21 cellular contexts compared by ENCODE assay signal in genomic region chr12:122503783-122504590, GRCh38. TPM values are rescaled to one million over a fixed set of nuclear protein-coding genes. Genes with fewer than 3 reads are reported as not detected.
A peak's percentile ranks its signal among the peaks of the same experiment; 100 is the strongest.
DNase-seq lines count a peak whose midpoint lies in the region; ATAC-seq, FAIRE-seq and TF ChIP-seq lines count a peak whose summit lies in the region.
"Had no signal": no experiment of that assay in that cellular context is flagged by ENCODE, and none has a peak within 500 bp of the region (broad histone marks: within the 10 kb centered on the region; RNA-seq: fewer than 3 reads in every experiment).

No MANE protein-coding gene starts in this region.

- FAIRE-seq in G401.6 (lab: Jason Lieb, UNC): peak; percentile 28
- FAIRE-seq: TTC549 had no signal

- POLR2A ChIA-PET in WTC11 (lab: Charles Lee): interaction anchor here (1.3 kb wide), 1 partner anchor 23 kb away, joined by 3 read pairs; the partner anchor contains the start of genes KNTC1 and RSRC2

- ATAC-seq in WTC11: no peak
- ATAC-seq in naive B cell (ENCODE audit: low read depth in 2 of 2): no peak
- no peak for ATAC-seq in HG03025 (IDR thresholded peaks at IDR 0.05; ENCODE audit: low FRiP score, unreplicated experiment)
- ATAC-seq: psoas muscle had no signal

- no peak for DNase-seq in T-helper 2 cell treated with Interferon-gamma antibody and Interleukin-4, amounts not matched to agents 5 μg/mL and 100 μg/mL, for 36 hours (ENCODE audit: low spot score)
- DNase-seq in T-helper 2 cell: no peak
- DNase-seq in WTC11 (ENCODE audit: low spot score): no peak
- no peak for DNase-seq in naive B cell
- no peak for DNase-seq in effector CD4-positive, alpha-beta T cell
- no peak for DNase-seq in immature natural killer cell
- DNase-seq: activated CD4-positive, alpha-beta T cell treated with anti-CD3 and anti-CD28 coated beads, Interleukin-2, amount 50 U/mL, for 48 hours; central memory CD4-positive, alpha-beta T cell; DMS 273 treated with DMSO at 0.1 percent for 48 hours; esophagus squamous epithelium; GF-D8; NCI-H2171 treated with DMSO at 0.1 percent for 48 hours; NCI-H774; Peyer's patch; psoas muscle; SK-N-SH; stimulated activated CD4-positive, alpha-beta T cell treated with anti-CD3 and anti-CD28 coated beads, Interleukin-2, amount 100 ng/mL, for 48 hours had no signal

- CTCF ChIA-PET in WTC11 (lab: Charles Lee): no interaction called here

- H3K9me3 Mint-ChIP-seq in T-helper 2 cell treated with Interferon-gamma antibody and Interleukin-4, amounts not matched to agents 5 μg/mL and 100 μg/mL, for 36 hours: no peaks in the 10 kb centered on the region
- no peaks in the 10 kb centered on the region for H3K9me3 Mint-ChIP-seq in WTC11
- no peaks in the 10 kb centered on the region for H3K9me3 Mint-ChIP-seq in naive B cell
- no peaks in the 10 kb centered on the region for H3K9me3 Mint-ChIP-seq in immature natural killer cell
- H3K9me3 Mint-ChIP-seq: type B pancreatic cell had no signal

- no peak for TF ChIP-seq CTCF in WTC11 (IDR thresholded peaks at IDR 0.05)

- H3K4me3 Mint-ChIP-seq in T-helper 2 cell treated with Interferon-gamma antibody and Interleukin-4, amounts not matched to agents 5 μg/mL and 100 μg/mL, for 36 hours: no peak overlapping the region
- H3K4me3 Mint-ChIP-seq in WTC11 (no peak overlapping the region), naive B cell (peak overlapping the region in 2 of 8 donors; percentile 34 to 48), immature natural killer cell (no peak overlapping the region)
- H3K4me3 Mint-ChIP-seq: type B pancreatic cell had no signal

- H3K27ac Mint-ChIP-seq in T-helper 2 cell treated with Interferon-gamma antibody and Interleukin-4, amounts not matched to agents 5 μg/mL and 100 μg/mL, for 36 hours: peak overlapping the region; percentile 45
- H3K27ac Mint-ChIP-seq in WTC11 (peak overlapping the region; percentile 53; the same call in 1 of the 2 replicates), naive B cell (peak overlapping the region in 4 of 6 donors; percentile 21 to 52 (median 42)), immature natural killer cell (peak overlapping the region in 2 of 6 donors; percentile 34 to 46)
- H3K27ac Mint-ChIP-seq: type B pancreatic cell had no signal

- H3K4me1 Mint-ChIP-seq in T-helper 2 cell treated with Interferon-gamma antibody and Interleukin-4, amounts not matched to agents 5 μg/mL and 100 μg/mL, for 36 hours (ENCODE audit: low read depth): peaks cover 17% of the 10 kb centered on the region
- peaks cover 14% of the 10 kb centered on the region for H3K4me1 Mint-ChIP-seq in WTC11
- H3K4me1 Mint-ChIP-seq in naive B cell: peaks cover 25 to 32% (median 27%) of the 10 kb centered on the region in 3 donors
- H3K4me1 Mint-ChIP-seq in immature natural killer cell: peaks cover 27 to 30% of the 10 kb centered on the region in 2 donors

- H3K36me3 Mint-ChIP-seq in T-helper 2 cell treated with Interferon-gamma antibody and Interleukin-4, amounts not matched to agents 5 μg/mL and 100 μg/mL, for 36 hours (ENCODE audit: low read depth): peaks cover 53% of the 10 kb centered on the region
- peaks cover 48% of the 10 kb centered on the region for H3K36me3 Mint-ChIP-seq in WTC11
- H3K36me3 Mint-ChIP-seq in naive B cell: peaks cover 0 to 8% of the 10 kb centered on the region in 2 donors
- peaks cover 10 to 27% (median 19%) of the 10 kb centered on the region in 3 donors for H3K36me3 Mint-ChIP-seq in immature natural killer cell

- H3K27me3 Mint-ChIP-seq in T-helper 2 cell treated with Interferon-gamma antibody and Interleukin-4, amounts not matched to agents 5 μg/mL and 100 μg/mL, for 36 hours (ENCODE audit: low read depth): no peaks in the 10 kb centered on the region
- H3K27me3 Mint-ChIP-seq in WTC11 (ENCODE audit: low read depth): no peaks in the 10 kb centered on the region
- no peaks in the 10 kb centered on the region for H3K27me3 Mint-ChIP-seq in naive B cell
- H3K27me3 Mint-ChIP-seq in immature natural killer cell (ENCODE audit: low read depth in 3 of 3): peaks cover 0 to 10% (median 5%) of the 10 kb centered on the region in 3 donors
- H3K27me3 Mint-ChIP-seq: type B pancreatic cell had no signal

TF ChIP-seq in WTC11, 78 proteins besides CTCF, POLR2A, EP300 and RAD21 (continues in another document):
- TF ChIP-seq SP1 (CRISPR knock-in tag; conservative IDR thresholded peaks at IDR 0.05): no peak
- TF ChIP-seq NFE2L1 (CRISPR knock-in tag; IDR thresholded peaks at IDR 0.05): no peak
- TF ChIP-seq ZMAT4 (CRISPR knock-in tag; IDR thresholded peaks at IDR 0.05): no peak
- no peak for TF ChIP-seq ZNF232 (CRISPR knock-in tag; IDR thresholded peaks at IDR 0.05)
- no peak for TF ChIP-seq NR2C2 (CRISPR knock-in tag; IDR thresholded peaks at IDR 0.05)
- TF ChIP-seq ZNF423 (CRISPR knock-in tag; IDR thresholded peaks at IDR 0.05): no peak
- no peak for TF ChIP-seq CREM (CRISPR knock-in tag; IDR thresholded peaks at IDR 0.05)
- TF ChIP-seq MAX (CRISPR knock-in tag; IDR thresholded peaks at IDR 0.05): no peak
- no peak for TF ChIP-seq FOXJ3 (CRISPR knock-in tag; IDR thresholded peaks at IDR 0.05; ENCODE audit: borderline replicate concordance)
- no peak for TF ChIP-seq GABPB1 (CRISPR knock-in tag; IDR thresholded peaks at IDR 0.05)
- no peak for TF ChIP-seq ZBTB21 (CRISPR knock-in tag; IDR thresholded peaks at IDR 0.05; ENCODE audit: borderline replicate concordance)
- no peak for TF ChIP-seq ZNF138 (CRISPR knock-in tag; conservative IDR thresholded peaks at IDR 0.05)
- TF ChIP-seq ZNF512 (CRISPR knock-in tag; IDR thresholded peaks at IDR 0.05; ENCODE audit: borderline replicate concordance): no peak
- TF ChIP-seq RELA (CRISPR knock-in tag; IDR thresholded peaks at IDR 0.05; ENCODE audit: borderline replicate concordance): no peak
- TF ChIP-seq ZNF317 (CRISPR knock-in tag; IDR thresholded peaks at IDR 0.05; ENCODE audit: borderline replicate concordance, low read depth): no peak
- no peak for TF ChIP-seq PRDM15 (CRISPR knock-in tag; IDR thresholded peaks at IDR 0.05)
- TF ChIP-seq SOX15 (CRISPR knock-in tag; IDR thresholded peaks at IDR 0.05): no peak

RNA-seq across cellular contexts. Expression of gene ZCCHC8, which starts 3.3 kb away (rescaled TPM):
- total RNA-seq in WTC11 (2021): 24.3 to 28.4 TPM (median 25.7 TPM) in 3 replicates
- polyA plus RNA-seq in naive B cell (ENCODE audit: low read depth in 6 of 6): 10 to 100 TPM in 4 of 6 donors, 1 to 10 TPM in 2; 6.2 to 15.7 (median 12.8) TPM
- polyA plus RNA-seq in immature natural killer cell: 10 to 100 TPM in 1 of 3 donors, 1 to 10 TPM in 2; 2.4 to 13.2 (median 5.6) TPM

RNA-seq across cellular contexts. Expression of gene RSRC2, which starts 22.7 kb away (rescaled TPM):
- total RNA-seq in WTC11 (2021): 78.3 to 93.1 TPM (median 82.4 TPM) in 3 replicates
- 10 to 100 TPM in 5 of 6 donors, 1 to 10 TPM in 1; 9.4 to 63.8 (median 30.3) TPM for polyA plus RNA-seq in naive B cell (ENCODE audit: low read depth in 6 of 6)
- 10 to 100 TPM; 13.0 to 50.7 (median 14.1) TPM for polyA plus RNA-seq in immature natural killer cell

RNA-seq across cellular contexts. Expression of gene KNTC1, which starts 23.1 kb away (rescaled TPM):
- total RNA-seq in WTC11 (2021): 78.3 to 85.1 TPM (median 83.4 TPM) in 3 replicates
- 1 to 10 TPM in 5 of 6 donors, not detected in 1; 2.1 to 6.3 (median 3.7) TPM for polyA plus RNA-seq in naive B cell (ENCODE audit: low read depth in 6 of 6)
- polyA plus RNA-seq in immature natural killer cell: 1 to 10 TPM; 1.1 to 3.3 (median 1.4) TPM
